Comparison of ENCODE assay signal across 8 cellular contexts in the genomic region with DNA sequence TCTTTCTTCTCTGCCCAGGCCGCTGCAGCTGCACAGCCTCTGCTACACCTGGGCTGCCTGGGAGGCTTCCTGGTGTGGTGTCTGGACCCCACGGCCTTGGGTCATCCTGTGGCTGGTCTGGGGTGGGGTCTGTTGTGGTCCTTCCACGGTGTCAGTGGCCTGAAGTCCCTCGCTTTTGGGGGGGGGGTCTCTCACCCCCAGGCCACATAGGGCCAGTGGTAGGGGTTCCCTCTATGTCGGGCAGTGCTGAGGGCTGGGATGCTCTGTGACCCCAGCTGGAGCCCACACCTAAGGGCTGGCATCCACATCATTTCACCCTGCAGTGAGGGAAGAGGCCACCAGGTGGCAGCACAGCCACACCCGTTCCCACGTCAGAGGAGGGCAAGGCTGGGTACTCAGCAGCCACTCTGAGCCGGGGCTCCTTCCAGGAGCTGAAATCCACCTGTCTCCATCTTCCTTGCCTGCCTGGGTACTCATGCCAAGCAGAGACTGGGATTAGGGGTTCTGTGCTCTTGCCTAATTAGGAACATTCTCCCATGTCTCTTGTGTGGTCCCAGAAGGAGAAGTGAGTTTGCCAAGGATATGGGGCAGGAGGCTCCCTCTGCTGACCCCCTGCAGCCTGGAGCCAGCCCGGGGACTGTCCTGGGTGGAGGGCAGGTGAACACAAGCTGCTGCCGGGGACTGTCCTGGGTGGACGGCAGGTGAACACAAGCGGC. TPM values are rescaled to one million over a fixed set of nuclear protein-coding genes. Genes with fewer than 3 reads are reported as not detected.
DNase-seq lines count a peak whose midpoint lies in the region; ATAC-seq and TF ChIP-seq lines count a peak whose summit lies in the region.

No MANE protein-coding gene starts in this region.

- CTCF ChIA-PET in Calu3 (lab: Charles Lee) = interaction anchor here (0.5 to 4.0 kb wide), 6 partner anchors 13 to 313 kb away, joined by 3 to 29 read pairs (median 6); partner anchors contain the start of gene ENGASE
- CTCF ChIA-PET in PC-3 (lab: Charles Lee) = interaction anchor here (0.6 to 1.5 kb wide), 5 partner anchors 13 to 304 kb away, joined by 3 to 11 read pairs (median 7); partner anchors contain the start of gene ENGASE

- 41 to 61% (median 48%) methylated on average over 7 to 12 of the region's 12 CpGs for WGBS in stomach, 5 donors

- no peak for TF ChIP-seq POLR2A in stomach (IDR thresholded peaks at IDR 0.05)

- H3F3A ChIP-seq in PC-3 (ENCODE audit: low read length, unreplicated experiment) (no peaks in the 10 kb centered on the region), neural cell (ENCODE audit: insufficient read depth, low read length, poor library complexity, severe bottlenecking) (no peaks in the 10 kb centered on the region)

- H2AFZ ChIP-seq in PC-3 (ENCODE audit: low read length) = no peak overlapping the region
- no peak overlapping the region for H2AFZ ChIP-seq in fibroblast of lung (ENCODE audit: low read length)
- H2AFZ ChIP-seq in neural cell (ENCODE audit: low read depth, low read length) = no peak overlapping the region

- H3K27ac ChIP-seq in PC-3 (ENCODE audit: low read length) (no peak overlapping the region), fibroblast of lung (ENCODE audit: insufficient read depth, low read length) (no peak overlapping the region), neural cell (ENCODE audit: low read length) (no peak overlapping the region), stomach (no peak overlapping the region)

- peaks cover 28% of the 10 kb centered on the region for H3K36me3 Mint-ChIP-seq in Calu3 (ENCODE audit: insufficient read depth, unreplicated experiment)

- no peaks in the 10 kb centered on the region for H3K4me1 Mint-ChIP-seq in Calu3 (ENCODE audit: low read depth, unreplicated experiment)

- H3K36me3 ChIP-seq in PC-3 (ENCODE audit: low read depth, low read length) (peaks cover 16% of the 10 kb centered on the region; the same call in 1 of the 2 replicates), fibroblast of lung (ENCODE audit: control insufficient read depth, insufficient read depth, low read length) (no peaks in the 10 kb centered on the region), neural cell (ENCODE audit: insufficient read depth, low read length) (no peaks in the 10 kb centered on the region), stomach (peaks cover 38 to 49% (median 48%) of the 10 kb centered on the region in 4 donors)

- H3K4me1 ChIP-seq in PC-3 (ENCODE audit: insufficient read depth, low read length) = no peaks in the 10 kb centered on the region
- no peaks in the 10 kb centered on the region for H3K4me1 ChIP-seq in fibroblast of lung (ENCODE audit: control insufficient read depth, extremely low read depth, insufficient read depth, low read length)
- peaks cover 0 to 14% (median 0%) of the 10 kb centered on the region in 4 donors for H3K4me1 ChIP-seq in stomach

- peak; percentile 84 for DNase-seq in Calu3
- peak; percentile 85 for DNase-seq in HT-29 (ENCODE audit: low spot score)
- peak; percentile 89 for DNase-seq in PC-3
- peak; percentile 76 to 77 for DNase-seq in activated T-cell treated with anti-CD3 and anti-CD28 coated beads, Interleukin-2, amount 50 U/mL, for 48 hours
- peak; percentile 9 to 39 for DNase-seq in fibroblast of lung (ENCODE audit: low read depth in 2 of 2)
- peak; percentile 79 for DNase-seq in stomach

- peak; percentile 99 for TF ChIP-seq RAD21 in neural cell (conservative IDR thresholded peaks at IDR 0.05)

- intact Hi-C loops in Calu3 (cut with micrococcal nuclease; ENCODE audit: unreplicated experiment) (loop anchor here (2.0 kb wide), 1 partner anchor 307 kb away; no protein-coding TSS in a partner anchor), PC-3 (cut with micrococcal nuclease) (loop anchor here (1.0 to 2.0 kb wide), 2 partner anchors 39 to 305 kb away; no protein-coding TSS in a partner anchor), stomach (cut with DNase I; ENCODE audit: low total_unique reads) (loop anchor here (5.0 kb wide), 1 partner anchor 305 kb away; no protein-coding TSS in a partner anchor)

- H3K9ac ChIP-seq in PC-3 (ENCODE audit: low read length) (no peak overlapping the region), fibroblast of lung (ENCODE audit: insufficient read depth, low read length) (no peak overlapping the region), neural cell (ENCODE audit: low read length) (no peak overlapping the region)

- BruUV-seq in Calu3 (replicated peaks; lab: Mats Ljungman, UMichigan) (no TSS peak), PC-3 (replicated peaks; lab: Mats Ljungman, UMichigan) (no TSS peak)

- no peaks in the 10 kb centered on the region for H3K9me3 Mint-ChIP-seq in Calu3 (ENCODE audit: low read depth, unreplicated experiment)

- no peak overlapping the region for H3K4me3 ChIP-seq in PC-3 (ENCODE audit: low read length)
- H3K4me3 ChIP-seq in fibroblast of lung (replicated peaks in 1 of 4; ENCODE audit: control extremely low read depth in 1 of 4, insufficient read depth in 1 of 4, low read depth in 3 of 4, low read length in 4 of 4) = no peak overlapping the region
- no peak overlapping the region for H3K4me3 ChIP-seq in neural cell (ENCODE audit: low read length)
- no peak overlapping the region for H3K4me3 ChIP-seq in stomach

- H3K79me2 ChIP-seq in PC-3 (ENCODE audit: low read length) (no peaks in the 10 kb centered on the region), fibroblast of lung (ENCODE audit: control insufficient read depth, insufficient read depth, low read length) (no peaks in the 10 kb centered on the region), neural cell (replicated peaks; ENCODE audit: insufficient read depth, low read length) (no peaks in the 10 kb centered on the region)

- no peak overlapping the region for H3K4me3 Mint-ChIP-seq in Calu3 (ENCODE audit: low read depth, unreplicated experiment)

- TF ChIP-seq CTCF in Calu3 (IDR thresholded peaks at IDR 0.05; ENCODE audit: unreplicated experiment) (peak; percentile 90), PC-3 (conservative IDR thresholded peaks at IDR 0.05; ENCODE audit: low read depth, low read length) (peak; percentile 97), fibroblast of lung (conservative IDR thresholded peaks at IDR 0.05 in 1 of 2, IDR thresholded peaks at IDR 0.05 in 1 of 2; ENCODE audit: low read depth in 1 of 2, low read length in 2 of 2) (peak; percentile 71 to 90), neural cell (IDR thresholded peaks at IDR 0.05; ENCODE audit: poor library complexity, severe bottlenecking) (peak; percentile 97), stomach (IDR thresholded peaks at IDR 0.05) (peak in 5 of 7 experiments; percentile 64 to 95 (median 88))

- H3K27ac Mint-ChIP-seq in Calu3 (ENCODE audit: unreplicated experiment) = no peak overlapping the region

- no peaks in the 10 kb centered on the region for H3K27me3 ChIP-seq in PC-3 (ENCODE audit: low read length)
- H3K27me3 ChIP-seq in fibroblast of lung (ENCODE audit: control insufficient read depth, insufficient read depth, low read length) = no peaks in the 10 kb centered on the region
- H3K27me3 ChIP-seq in neural cell (ENCODE audit: insufficient read depth, low read depth, low read length) = no peaks in the 10 kb centered on the region
- peaks cover 0 to 30% (median 21%) of the 10 kb centered on the region in 3 donors for H3K27me3 ChIP-seq in stomach

- H3K9me3 ChIP-seq in PC-3 (ENCODE audit: low read length) (no peaks in the 10 kb centered on the region), fibroblast of lung (ENCODE audit: control insufficient read depth, insufficient read depth, low read depth, low read length) (no peaks in the 10 kb centered on the region), neural cell (ENCODE audit: low read length) (no peaks in the 10 kb centered on the region), stomach (no peaks in the 10 kb centered on the region)

- ATAC-seq in PC-3 (peak; percentile 85), GM18519 (IDR thresholded peaks at IDR 0.05; ENCODE audit: low FRiP score, unreplicated experiment) (no peak)

- 0 out of 2 replicates have a peak, but pooled peaks cover 9% of the 10 kb centered on the region for H4K20me1 ChIP-seq in PC-3 (ENCODE audit: low read length)
- H4K20me1 ChIP-seq in fibroblast of lung (ENCODE audit: control insufficient read depth, extremely low read depth, insufficient read depth, low read length) = no peaks in the 10 kb centered on the region
- H4K20me1 ChIP-seq in neural cell (ENCODE audit: insufficient read depth) = no peaks in the 10 kb centered on the region

- peaks cover 9% of the 10 kb centered on the region for H3K27me3 Mint-ChIP-seq in Calu3 (ENCODE audit: unreplicated experiment)

- H3K4me2 ChIP-seq in PC-3 (ENCODE audit: low read length) = no peak overlapping the region
- H3K4me2 ChIP-seq in fibroblast of lung (ENCODE audit: extremely low read depth, insufficient read depth, low read length) = no peak overlapping the region
- no peak overlapping the region for H3K4me2 ChIP-seq in neural cell (ENCODE audit: low read length)

- H3K9me2 ChIP-seq in PC-3 (replicated peaks; ENCODE audit: low read length) (no peaks in the 10 kb centered on the region), neural cell (ENCODE audit: insufficient read depth, low read length) (no peaks in the 10 kb centered on the region)

- POLR2A ChIA-PET in PC-3 (lab: Charles Lee; ENCODE audit: unreplicated experiment) = no interaction called here

- TF ChIP-seq EP300 in neural cell (conservative IDR thresholded peaks at IDR 0.05; ENCODE audit: poor library complexity, severe bottlenecking) (peak; percentile 19), stomach (IDR thresholded peaks at IDR 0.05) (no peak)

TF ChIP-seq in neural cell, 6 proteins besides CTCF, POLR2A, EP300 and RAD21 (continues in another document):
- TF ChIP-seq MXI1 (conservative IDR thresholded peaks at IDR 0.05; ENCODE audit: poor library complexity, severe bottlenecking) = peak; percentile 32

RNA-seq across cellular contexts. Expression of gene ENGASE, which starts 13.0 kb away (rescaled TPM):
- total RNA-seq in Calu3 (2022) (57.1 and 58.0 TPM in 2 replicates), PC-3 (2014; rRNA removed) (34.5 and 58.1 TPM in 2 replicates), fibroblast of lung (14.9 and 15.9 TPM in 2 replicates), stomach (100 to 1,000 TPM in 1 of 5 donors, 10 to 100 TPM in 4; 33.8 to 505 (median 65.9) TPM)
- total RNA-seq in HT-29 (2014; rRNA removed; shearing (Covaris generic)) = 22.5 and 26.7 TPM in 2 replicates
- polyA plus RNA-seq in fibroblast of lung (3.6 and 3.9 TPM in 2 replicates), neural cell (13.0 and 19.8 TPM in 2 replicates), stomach (10 to 100 TPM in 2 of 3 donors, 1 to 10 TPM in 1; 6.6 to 23.8 (median 20.1) TPM)
- polyA plus RNA-seq in fibroblast of lung (2012) = 5.8 and 6.7 TPM in 2 replicates
- polyA minus RNA-seq in fibroblast of lung (ENCODE audit: low replicate concordance) (4.4 and 23.5 TPM in 2 replicates), neural cell (11.2 and 17.0 TPM in 2 replicates)

Comparison
In these comparisons a context has a peak if more than half of its experiments do, and no peak if none do; other contexts are left out.
1. DNase-seq: peak in every context shown above with its lines; median percentile 89 in PC-3; 85 in HT-29; 84 in Calu3; 79 in stomach; 76 in activated T-cell treated with anti-CD3 and anti-CD28 coated beads, Interleukin-2, amount 50 U/mL, for 48 hours; 24 in fibroblast of lung.